Comparison of ENCODE assay signal across 19 cellular contexts in the genomic region with DNA sequence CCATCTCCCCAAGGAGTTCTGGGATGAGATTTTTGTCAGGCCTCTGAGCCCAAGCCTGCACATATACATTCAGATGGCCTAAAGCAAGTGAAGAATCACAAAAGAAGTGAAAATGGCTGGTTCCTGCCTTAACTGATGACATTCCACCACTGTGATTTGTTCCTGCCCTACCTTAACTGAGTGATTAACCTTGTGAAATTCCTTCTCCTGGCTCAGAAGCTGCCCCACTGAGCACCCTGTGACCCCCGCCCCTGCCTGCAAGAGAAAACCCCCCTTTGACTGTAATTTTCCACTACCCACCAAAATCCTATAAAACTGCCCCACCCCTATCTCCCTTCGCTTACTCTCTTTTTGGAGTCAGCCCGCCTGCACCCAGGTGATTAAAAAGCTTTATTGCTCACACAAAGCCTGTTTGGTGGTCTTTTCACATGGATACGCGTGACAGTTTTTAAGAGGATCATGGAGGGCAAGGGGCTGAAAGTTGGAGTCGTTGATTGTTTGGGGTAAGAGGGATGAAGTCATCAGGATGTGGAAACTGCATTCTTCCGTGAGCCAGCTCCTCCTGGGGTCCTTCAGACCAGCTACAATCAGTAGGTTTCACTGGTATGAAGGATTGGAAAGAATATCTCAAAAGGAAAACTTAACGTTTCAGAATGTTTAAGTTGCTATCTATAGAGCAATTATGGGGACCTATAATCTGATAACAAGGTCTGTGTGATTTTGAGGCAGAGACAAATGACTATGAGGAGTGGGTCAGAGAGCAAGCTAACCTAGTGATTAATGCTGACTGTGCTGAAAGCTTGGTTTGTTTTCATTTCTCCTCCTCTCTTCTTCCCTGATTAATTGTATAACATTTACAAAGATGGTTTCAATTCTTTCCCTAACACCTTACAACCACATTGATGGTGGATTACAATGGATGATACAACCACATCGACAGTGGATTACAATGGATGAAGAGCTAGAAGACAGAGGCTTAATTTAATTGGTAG. TPM values are rescaled to one million over a fixed set of nuclear protein-coding genes. Genes with fewer than 3 reads are reported as not detected.
DNase-seq lines count a peak whose midpoint lies in the region; ATAC-seq, FAIRE-seq and TF ChIP-seq lines count a peak whose summit lies in the region.
"Had no signal": no experiment of that assay in that cellular context is flagged by ENCODE, and none has a peak within 500 bp of the region (broad histone marks: within the 10 kb centered on the region; RNA-seq: fewer than 3 reads in every experiment).

No MANE protein-coding gene starts in this region.

- TF ChIP-seq CTCF in HepG2 (CRISPR knock-in tag; IDR thresholded peaks at IDR 0.05) (no peak), right lobe of liver (IDR thresholded peaks at IDR 0.05) (no peak), endodermal cell (conservative IDR thresholded peaks at IDR 0.05) (no peak), type B pancreatic cell (conservative IDR thresholded peaks at IDR 0.05) (no peak)

- H2AFZ ChIP-seq in HepG2 (ENCODE audit: low read length) = no peak overlapping the region

- POLR2A ChIA-PET in HepG2 (lab: Yijun Ruan, JAX) = no interaction called here

- no peak for TF ChIP-seq POLR2A in HepG2 (IDR thresholded peaks at IDR 0.05; ENCODE audit: insufficient read depth in 1 of 2, low read depth in 2 of 2, low read length in 2 of 2)
- no peak for TF ChIP-seq POLR2A in right lobe of liver (IDR thresholded peaks at IDR 0.05)

- 2% methylated on average over 9 of the region's 9 CpGs for WGBS in HepG2 (ENCODE audit: low lambda C conversion rate)
- 44% methylated on average over 9 of the region's 9 CpGs for whole genome bisulfite sequencing in right lobe of liver (ENCODE audit: insufficient coverage, low coverage, low lambda C conversion rate, missing lambda C conversion rate)
- WGBS in endodermal cell (ENCODE audit: insufficient coverage in 1 of 2, insufficient read length in 1 of 2), 2 experiments = 34% methylated on average over 9 of the region's 9 CpGs; no CpG with 5 or more reads in 1 of the 2 experiments

- H3K27ac Mint-ChIP-seq in endodermal cell (peak overlapping the region; percentile 94), type B pancreatic cell (peak overlapping the region; percentile 22)

- H3K36me3 ChIP-seq in HepG2 (replicated peaks in 1 of 2; ENCODE audit: control insufficient read depth in 1 of 2, insufficient read depth in 2 of 2, low read length in 2 of 2) = no peaks in the 10 kb centered on the region
- no peaks in the 10 kb centered on the region for H3K36me3 ChIP-seq in right lobe of liver
- no peaks in the 10 kb centered on the region for H3K36me3 ChIP-seq in endodermal cell (ENCODE audit: control insufficient read depth, insufficient read depth, low read length)
- H3K36me3 ChIP-seq in H7 (replicated peaks; ENCODE audit: control insufficient read depth, insufficient read depth, low read length) = no peaks in the 10 kb centered on the region

- H3K27ac ChIP-seq in HepG2 (ENCODE audit: extremely low read length, insufficient read depth, low read length) = no peak overlapping the region
- H3K27ac ChIP-seq in right lobe of liver = no peak overlapping the region
- H3K27ac ChIP-seq in endodermal cell (ENCODE audit: low read depth, low read length) = no peak overlapping the region
- H3K27ac ChIP-seq: 22Rv1 had no signal

- no peaks in the 10 kb centered on the region for H3K79me2 ChIP-seq in HepG2 (ENCODE audit: insufficient read depth, low read length)

- H3K4me1 Mint-ChIP-seq in endodermal cell = peaks cover 20% of the 10 kb centered on the region
- no peaks in the 10 kb centered on the region for H3K4me1 Mint-ChIP-seq in type B pancreatic cell (ENCODE audit: unreplicated experiment)

- H3K36me3 Mint-ChIP-seq in endodermal cell (ENCODE audit: low read depth) (peaks cover 4% of the 10 kb centered on the region), type B pancreatic cell (no peaks in the 10 kb centered on the region)

- H3K4me2 ChIP-seq in HepG2 (ENCODE audit: low read depth, low read length) = no peak overlapping the region

- H4K20me1 ChIP-seq in HepG2 (ENCODE audit: insufficient read depth, low read length) = no peaks in the 10 kb centered on the region

- H3K27me3 Mint-ChIP-seq in endodermal cell (ENCODE audit: insufficient read depth) (no peaks in the 10 kb centered on the region), type B pancreatic cell (no peaks in the 10 kb centered on the region)

- ATAC-seq in HepG2 (no peak), right lobe of liver (no peak), HG03095 (IDR thresholded peaks at IDR 0.05; ENCODE audit: unreplicated experiment) (no peak)
- ATAC-seq: GM12878 had no signal

- H3K9me3 Mint-ChIP-seq in endodermal cell = peaks cover 51% of the 10 kb centered on the region
- peaks cover 11% of the 10 kb centered on the region for H3K9me3 Mint-ChIP-seq in type B pancreatic cell

- in situ Hi-C loops in HepG2 (cut with HindIII; ENCODE audit: extremely low pct_ligation_motif_present, low pct_unique_long_range_greater_than_20kb) = no loop called here

- intact Hi-C loops in HepG2 (cut with micrococcal nuclease; ENCODE audit: unreplicated experiment) = no loop called here
- intact Hi-C loops in right lobe of liver (cut with DNase I) = no loop called here

- DNase-seq in HepG2 (ENCODE audit: low spot score) (no peak), right lobe of liver (no peak), NCI-H82 (lab: John Stamatoyannopoulos, UW) (peak; percentile 48), endodermal cell (peak; percentile 77), type B pancreatic cell (ENCODE audit: extremely low spot score, unreplicated experiment) (no peak), H7 (no peak)
- no peak for DNase-seq in stimulated activated CD4-positive, alpha-beta T cell treated with anti-CD3 and anti-CD28 coated beads, Interleukin-15, amount 100 ng/mL, for 24 hours
- DNase-seq: GOT3, NCI-H1105, NCI-H2081, NCI-H2171 treated with DMSO at 0.1 percent for 48 hours, NCI-H446, RPMI8226, SHP77 treated with DMSO at 0.1 percent for 48 hours had no signal

- CTCF ChIA-PET in HepG2 (lab: Yijun Ruan, JAX; ENCODE audit: low intra/inter-chr PET ratio, low total read pairs) = no interaction called here

- H3K9ac ChIP-seq in HepG2 (ENCODE audit: insufficient read depth, low read depth, low read length) (no peak overlapping the region), endodermal cell (ENCODE audit: extremely low read depth, low read length, poor library complexity, severe bottlenecking) (peak overlapping the region; percentile 11)

- FAIRE-seq in HepG2 (lab: Jason Lieb, UNC) = no peak
- FAIRE-seq: GM12878 had no signal

- no TSS peak for BruUV-seq in HepG2 (replicated peaks; lab: Mats Ljungman, UMichigan)

- H3K9me3 ChIP-seq in HepG2 (ENCODE audit: low read length) (no peaks in the 10 kb centered on the region), right lobe of liver (no peaks in the 10 kb centered on the region), endodermal cell (ENCODE audit: control insufficient read depth, low read length) (no peaks in the 10 kb centered on the region)

- TF ChIP-seq EP300 in HepG2 (IDR thresholded peaks at IDR 0.05; ENCODE audit: low read depth in 2 of 2, low read length in 2 of 2) (no peak), HepG2 (CRISPR knock-in tag; IDR thresholded peaks at IDR 0.05; ENCODE audit: borderline replicate concordance) (no peak)

- no peak for TF ChIP-seq RAD21 in HepG2 (CRISPR knock-in tag; IDR thresholded peaks at IDR 0.05)

- H3K4me3 Mint-ChIP-seq in endodermal cell (peak overlapping the region; percentile 2), type B pancreatic cell (no peak overlapping the region)

- H3K4me3 ChIP-seq in HepG2 (replicated peaks in 1 of 3; ENCODE audit: insufficient read depth in 1 of 3, low read depth in 2 of 3, low read length in 3 of 3) (no peak overlapping the region), right lobe of liver (no peak overlapping the region), endodermal cell (ENCODE audit: low read length) (peak overlapping the region; percentile 66), H7 (ENCODE audit: insufficient read depth, low read depth, low read length) (no peak overlapping the region)
- H3K4me3 ChIP-seq: GM12878 had no signal

- H3K4me1 ChIP-seq in HepG2 (ENCODE audit: insufficient read depth, low read length) (no peaks in the 10 kb centered on the region), right lobe of liver (no peaks in the 10 kb centered on the region), endodermal cell (ENCODE audit: control insufficient read depth, insufficient read depth, low read length) (no peaks in the 10 kb centered on the region)

- peaks cover 0 to 4% of the 10 kb centered on the region in 2 experiments; a peak in 1 of 5 replicates for H3K27me3 ChIP-seq in HepG2 (ENCODE audit: control insufficient read depth in 1 of 2, insufficient read depth in 2 of 2, low read length in 2 of 2)
- peaks cover 0 to 5% of the 10 kb centered on the region in 2 donors for H3K27me3 ChIP-seq in right lobe of liver
- no peaks in the 10 kb centered on the region for H3K27me3 ChIP-seq in endodermal cell (ENCODE audit: control insufficient read depth, insufficient read depth, low read length, poor library complexity, severe bottlenecking)
- H3K27me3 ChIP-seq in H7 (ENCODE audit: control insufficient read depth, insufficient read depth, low read length) = no peaks in the 10 kb centered on the region

RNA-seq across cellular contexts. Expression of gene MAGEA11, which starts 28.6 kb away (rescaled TPM):
- not detected in 2 replicates for total RNA-seq in HepG2 (2016; rRNA removed; fragmentation: Illumina TruSeq; extraction: Trizol)
- not detected in 2 replicates for total RNA-seq in HepG2 (2016; cell fraction: cytosol; rRNA removed; fragmentation: Illumina TruSeq; extraction: Trizol; ENCODE audit: low read depth)
- total RNA-seq in HepG2 (2016; cell fraction: insoluble cytoplasmic fraction; rRNA removed; fragmentation: Illumina TruSeq; extraction: Trizol) = not detected in 2 replicates
- not detected in 2 replicates for total RNA-seq in HepG2 (2016; cell fraction: membrane; rRNA removed; fragmentation: Illumina TruSeq; extraction: Trizol)
- total RNA-seq in HepG2 (2016; cell fraction: nucleus; rRNA removed; fragmentation: Illumina TruSeq; extraction: Trizol) = not detected in 2 replicates
- polyA plus RNA-seq in HepG2 (2011; rRNA removed) = not detected in 2 replicates
- polyA plus RNA-seq in HepG2 (2011; cell fraction: cytosol; rRNA removed) = not detected in 2 replicates
- polyA plus RNA-seq in HepG2 (2011; cell fraction: nucleus; rRNA removed) = not detected in 2 replicates
- not detected in 2 replicates for polyA plus RNA-seq in HepG2 (2012)
- not detected in 2 replicates for polyA plus RNA-seq in HepG2 (2016; cell fraction: cytosol; fragmentation: Illumina TruSeq; extraction: Trizol; ENCODE audit: low read depth)
- polyA plus RNA-seq in HepG2 (2016; cell fraction: insoluble cytoplasmic fraction; fragmentation: Illumina TruSeq; extraction: Trizol; ENCODE audit: low read depth) = not detected in 2 replicates
- polyA plus RNA-seq in HepG2 (2016; cell fraction: membrane; fragmentation: Illumina TruSeq; extraction: Trizol; ENCODE audit: low read depth) = not detected in 2 replicates
- not detected in 2 replicates for polyA plus RNA-seq in HepG2 (2016; cell fraction: nucleus; fragmentation: Illumina TruSeq; extraction: Trizol; ENCODE audit: insufficient read depth, low read depth)
- polyA minus RNA-seq in HepG2 (2011; rRNA and poly(A)+ RNA removed; ENCODE audit: low replicate concordance) = not detected in 2 replicates
- polyA minus RNA-seq in HepG2 (2011; cell fraction: cytosol; rRNA and poly(A)+ RNA removed) = not detected in 2 replicates
- not detected in 2 replicates for polyA minus RNA-seq in HepG2 (2011; cell fraction: nucleus; rRNA and poly(A)+ RNA removed)
- not detected for total RNA-seq in right lobe of liver
- not detected for total RNA-seq in endodermal cell
- polyA plus RNA-seq in endodermal cell (2013, experiment 1 of 2) = 0.18 TPM
- polyA plus RNA-seq in endodermal cell (2013, experiment 2 of 2) = 0.12 TPM
- 0.17 and 0.19 TPM in 2 replicates for total RNA-seq in type B pancreatic cell (ENCODE audit: low replicate concordance)
- 0.18 and 0.62 TPM in 2 replicates for total RNA-seq in H7 (2014; rRNA removed; shearing (Covaris generic))
- total RNA-seq: GM12878, HT-29 had no signal
- polyA plus RNA-seq: AG04450 had no signal

RNA-seq across cellular contexts. Expression of gene TMEM185A, which starts 51.7 kb away (rescaled TPM):
- total RNA-seq in HepG2 (2016; rRNA removed; fragmentation: Illumina TruSeq; extraction: Trizol) (4.4 and 5.9 TPM in 2 replicates), right lobe of liver (10 to 100 TPM in 2 of 6 experiments, 1 to 10 TPM in 4; 6.4 to 10.6 (median 7.4) TPM), endodermal cell (10 to 100 TPM; 60.1 to 66.3 TPM), type B pancreatic cell (ENCODE audit: low replicate concordance) (31.4 and 31.9 TPM in 2 replicates)
- total RNA-seq in HepG2 (2016; cell fraction: cytosol; rRNA removed; fragmentation: Illumina TruSeq; extraction: Trizol; ENCODE audit: low read depth) = 2.7 and 4.3 TPM in 2 replicates
- 3.0 and 5.8 TPM in 2 replicates for total RNA-seq in HepG2 (2016; cell fraction: insoluble cytoplasmic fraction; rRNA removed; fragmentation: Illumina TruSeq; extraction: Trizol)
- 5.9 and 6.7 TPM in 2 replicates for total RNA-seq in HepG2 (2016; cell fraction: membrane; rRNA removed; fragmentation: Illumina TruSeq; extraction: Trizol)
- total RNA-seq in HepG2 (2016; cell fraction: nucleus; rRNA removed; fragmentation: Illumina TruSeq; extraction: Trizol) = 7.8 and 8.7 TPM in 2 replicates
- polyA plus RNA-seq in HepG2 (2011; rRNA removed) = 9.9 and 10.5 TPM in 2 replicates
- 9.2 and 13.1 TPM in 2 replicates for polyA plus RNA-seq in HepG2 (2011; cell fraction: cytosol; rRNA removed)
- 6.4 and 10.6 TPM in 2 replicates for polyA plus RNA-seq in HepG2 (2011; cell fraction: nucleus; rRNA removed)
- 10.3 and 15.1 TPM in 2 replicates for polyA plus RNA-seq in HepG2 (2012)
- 7.6 and 8.4 TPM in 2 replicates for polyA plus RNA-seq in HepG2 (2016; cell fraction: cytosol; fragmentation: Illumina TruSeq; extraction: Trizol; ENCODE audit: low read depth)
- polyA plus RNA-seq in HepG2 (2016; cell fraction: insoluble cytoplasmic fraction; fragmentation: Illumina TruSeq; extraction: Trizol; ENCODE audit: low read depth) = 4.0 and 4.8 TPM in 2 replicates
- 7.8 and 9.6 TPM in 2 replicates for polyA plus RNA-seq in HepG2 (2016; cell fraction: membrane; fragmentation: Illumina TruSeq; extraction: Trizol; ENCODE audit: low read depth)
- polyA plus RNA-seq in HepG2 (2016; cell fraction: nucleus; fragmentation: Illumina TruSeq; extraction: Trizol; ENCODE audit: insufficient read depth, low read depth) = 13.9 and 19.2 TPM in 2 replicates
- polyA minus RNA-seq in HepG2 (2011; rRNA and poly(A)+ RNA removed; ENCODE audit: low replicate concordance) = 83.3 and 127 TPM in 2 replicates
- polyA minus RNA-seq in HepG2 (2011; cell fraction: cytosol; rRNA and poly(A)+ RNA removed) = 7.3 and 9.7 TPM in 2 replicates
- 9.3 and 15.0 TPM in 2 replicates for polyA minus RNA-seq in HepG2 (2011; cell fraction: nucleus; rRNA and poly(A)+ RNA removed)
- 36.0 TPM for polyA plus RNA-seq in endodermal cell (2013, experiment 1 of 2)
- 33.1 TPM for polyA plus RNA-seq in endodermal cell (2013, experiment 2 of 2)
- 30.7 and 36.1 TPM in 2 replicates for total RNA-seq in H7 (2014; rRNA removed; shearing (Covaris generic))

Comparison
In these comparisons a context has a peak if more than half of its experiments do, and no peak if none do; other contexts are left out.
1. DNase-seq: peak in NCI-H82 (single experiment) and endodermal cell (single experiment); none in HepG2 (single experiment), right lobe of liver (0 of 3), type B pancreatic cell (single experiment), H7 (single experiment) and stimulated activated CD4-positive, alpha-beta T cell treated with anti-CD3 and anti-CD28 coated beads, Interleukin-15, amount 100 ng/mL, for 24 hours (single experiment).